Comparison of ENCODE assay signal across 32 cellular contexts in genomic region chr6:71490876-71491275, GRCh38.
"Had no signal": no experiment of that assay in that cellular context is flagged by ENCODE, and none has a peak within 500 bp of the region (broad histone marks: within the 10 kb centered on the region; RNA-seq: fewer than 3 reads in every experiment).

No MANE protein-coding gene starts in this region.

- H3K9me3 Mint-ChIP-seq: activated naive CD4-positive, alpha-beta T cell treated with anti-CD3 and anti-CD28 coated beads, Interleukin-2, amount 10 ng/mL, durations not matched to agents 7 days and 5 days; activated naive CD8-positive, alpha-beta T cell treated with anti-CD3 and anti-CD28 coated beads, Interleukin-2, amount 10 ng/mL, durations not matched to agents 7 days and 5 days; activated T-helper 1 cell treated with anti-CD3 and anti-CD28 coated beads, Interleukin-12 subunit alpha, Interleukin-12 subunit beta, Interleukin-2, Interleukin-4 antibody, amounts not matched to agents 30 ng/mL and 10 ng/mL and 1 ng/mL, durations not matched to agents 14 hours and 24 hours and 36 hours; dendritic cell treated with granulocyte-macrophage colony-stimulating factor and Interleukin-4, amounts not matched to agents 40 ng/mL and 50 ng/mL, for 4 days; endodermal cell; stimulated activated naive B cell treated with anti-CD40 and anti-IgM and Interleukin-4, amounts not matched to agents 10 μg/mL and 1 μg/mL and 100 μg/mL, for 72 hours had no signal

- H3K4me3 Mint-ChIP-seq: activated CD4-positive, alpha-beta T cell treated with anti-CD3 and anti-CD28 coated beads for 36 hours; activated naive CD4-positive, alpha-beta T cell treated with anti-CD3 and anti-CD28 coated beads, Interleukin-2, amount 10 ng/mL, durations not matched to agents 7 days and 5 days; activated naive CD8-positive, alpha-beta T cell treated with anti-CD3 and anti-CD28 coated beads, Interleukin-2, amount 10 ng/mL, durations not matched to agents 7 days and 5 days; activated T-helper 1 cell treated with anti-CD3 and anti-CD28 coated beads, Interleukin-12 subunit alpha, Interleukin-12 subunit beta, Interleukin-2, Interleukin-4 antibody, amounts not matched to agents 30 ng/mL and 10 ng/mL and 1 ng/mL, durations not matched to agents 14 hours and 24 hours and 36 hours; dendritic cell treated with granulocyte-macrophage colony-stimulating factor and Interleukin-4, amounts not matched to agents 40 ng/mL and 50 ng/mL, for 4 days; endodermal cell; natural killer cell; stimulated activated naive B cell treated with anti-CD40 and anti-IgM and Interleukin-4, amounts not matched to agents 10 μg/mL and 1 μg/mL and 100 μg/mL, for 72 hours had no signal

- H3K27ac Mint-ChIP-seq: activated CD4-positive, alpha-beta T cell treated with anti-CD3 and anti-CD28 coated beads for 36 hours; activated naive CD4-positive, alpha-beta T cell treated with anti-CD3 and anti-CD28 coated beads, Interleukin-2, amount 10 ng/mL, durations not matched to agents 7 days and 5 days; activated naive CD8-positive, alpha-beta T cell treated with anti-CD3 and anti-CD28 coated beads, Interleukin-2, amount 10 ng/mL, durations not matched to agents 7 days and 5 days; activated T-helper 1 cell treated with anti-CD3 and anti-CD28 coated beads, Interleukin-12 subunit alpha, Interleukin-12 subunit beta, Interleukin-2, Interleukin-4 antibody, amounts not matched to agents 30 ng/mL and 10 ng/mL and 1 ng/mL, durations not matched to agents 14 hours and 24 hours and 36 hours; dendritic cell treated with granulocyte-macrophage colony-stimulating factor and Interleukin-4, amounts not matched to agents 40 ng/mL and 50 ng/mL, for 4 days; endodermal cell; natural killer cell; progenitor cell of endocrine pancreas; stimulated activated naive B cell treated with anti-CD40 and anti-IgM and Interleukin-4, amounts not matched to agents 10 μg/mL and 1 μg/mL and 100 μg/mL, for 72 hours had no signal

- H3K4me1 ChIP-seq: breast epithelium, suprapubic skin had no signal

- H3K4me1 Mint-ChIP-seq: activated CD4-positive, alpha-beta T cell treated with anti-CD3 and anti-CD28 coated beads for 36 hours; activated naive CD8-positive, alpha-beta T cell treated with anti-CD3 and anti-CD28 coated beads, Interleukin-2, amount 10 ng/mL, durations not matched to agents 7 days and 5 days had no signal

- H3K4me3 ChIP-seq: breast epithelium, ovary, stomach, suprapubic skin, tibial artery had no signal

- H3K36me3 ChIP-seq: breast epithelium, neutrophil, ovary, stomach, suprapubic skin, tibial artery had no signal

- H3K9me3 ChIP-seq: breast epithelium, neutrophil, ovary, stomach, suprapubic skin, tibial artery had no signal

- H3K27ac ChIP-seq: breast epithelium, neutrophil, ovary, stomach, suprapubic skin had no signal

- H3K27me3 Mint-ChIP-seq: activated CD4-positive, alpha-beta T cell treated with anti-CD3 and anti-CD28 coated beads for 36 hours; activated naive CD4-positive, alpha-beta T cell treated with anti-CD3 and anti-CD28 coated beads, Interleukin-2, amount 10 ng/mL, durations not matched to agents 7 days and 5 days; dendritic cell treated with granulocyte-macrophage colony-stimulating factor and Interleukin-4, amounts not matched to agents 40 ng/mL and 50 ng/mL, for 4 days; stimulated activated naive B cell treated with anti-CD40 and anti-IgM and Interleukin-4, amounts not matched to agents 10 μg/mL and 1 μg/mL and 100 μg/mL, for 72 hours had no signal

- DNase-seq: activated CD4-positive, alpha-beta T cell treated with anti-CD3 and anti-CD28 coated beads for 36 hours; activated CD4-positive, CD25-positive, alpha-beta regulatory T cell; activated effector memory CD4-positive, alpha-beta T cell treated with anti-CD3 and anti-CD28 coated beads, Interleukin-2, amount 50 U/mL, for 16 hours; activated naive CD4-positive, alpha-beta T cell treated with anti-CD3 and anti-CD28 coated beads, Interleukin-2, amount 10 ng/mL, durations not matched to agents 7 days and 5 days; activated naive CD8-positive, alpha-beta T cell treated with anti-CD3 and anti-CD28 coated beads, Interleukin-2, amount 10 ng/mL, durations not matched to agents 7 days and 5 days; activated T-cell treated with anti-CD3 and anti-CD28 coated beads, Interleukin-2, amount 50 U/mL, for 1 hour; central memory CD4-positive, alpha-beta T cell; endodermal cell; foreskin fibroblast; head of caudate nucleus; hippocampal formation; left cardiac atrium; left ventricle myocardium superior; midbrain; natural killer cell; ovary; retina; small intestine; stimulated activated CD4-positive, alpha-beta T cell treated with anti-CD3 and anti-CD28 coated beads, Interleukin-1b, Interleukin-23, amount 100 ng/mL, for 48 hours; stimulated activated CD4-positive, alpha-beta T cell treated with anti-CD3 and anti-CD28 coated beads, Interleukin-4, amount 100 ng/mL, for 4 hours; stimulated activated CD8-positive, alpha-beta memory T cell treated with anti-CD3 and anti-CD28 coated beads, Interleukin-4, amount 100 ng/mL, for 48 hours; stimulated activated naive B cell treated with anti-CD40 and anti-IgM and Interleukin-4, amounts not matched to agents 10 μg/mL and 1 μg/mL and 100 μg/mL, for 72 hours; stomach; tibial artery had no signal

- ATAC-seq: activated CD4-positive, alpha-beta T cell treated with anti-CD3 and anti-CD28 coated beads for 36 hours; esophagus mucosa; left cardiac atrium; left ventricle myocardium superior; natural killer cell; sciatic nerve; stimulated activated naive B cell treated with anti-CD40 and anti-IgM and Interleukin-4, amounts not matched to agents 10 μg/mL and 1 μg/mL and 100 μg/mL, for 72 hours had no signal

- H3K27me3 ChIP-seq: breast epithelium, ovary, stomach, suprapubic skin, tibial artery had no signal

- H3K36me3 Mint-ChIP-seq: activated naive CD4-positive, alpha-beta T cell treated with anti-CD3 and anti-CD28 coated beads, Interleukin-2, amount 10 ng/mL, durations not matched to agents 7 days and 5 days; activated naive CD8-positive, alpha-beta T cell treated with anti-CD3 and anti-CD28 coated beads, Interleukin-2, amount 10 ng/mL, durations not matched to agents 7 days and 5 days; natural killer cell; stimulated activated naive B cell treated with anti-CD40 and anti-IgM and Interleukin-4, amounts not matched to agents 10 μg/mL and 1 μg/mL and 100 μg/mL, for 72 hours had no signal
